In the genomic region with DNA sequence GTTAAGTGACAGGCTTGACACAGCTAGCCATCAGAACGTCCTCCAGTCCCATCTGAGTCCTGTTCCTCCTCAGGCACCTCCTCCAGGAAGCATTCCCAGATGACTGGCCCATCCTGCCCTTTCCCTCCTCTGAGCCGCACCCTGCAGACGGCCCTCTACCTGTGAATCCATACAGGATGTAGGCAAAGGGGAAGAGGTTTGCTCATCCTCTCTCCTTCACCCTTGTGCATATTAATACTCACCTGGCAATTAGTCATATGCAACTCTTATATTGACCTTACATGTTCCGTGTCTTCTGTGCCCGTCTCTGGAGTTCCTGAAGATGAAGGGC, we compare ENCODE assay signal across 1 cellular context.
TF ChIP-seq lines count a peak whose summit lies in the region.

No MANE protein-coding gene starts in this region.

TF ChIP-seq in K562, 482 proteins besides CTCF, POLR2A, EP300 and RAD21:
- TF ChIP-seq, protein P1, sequence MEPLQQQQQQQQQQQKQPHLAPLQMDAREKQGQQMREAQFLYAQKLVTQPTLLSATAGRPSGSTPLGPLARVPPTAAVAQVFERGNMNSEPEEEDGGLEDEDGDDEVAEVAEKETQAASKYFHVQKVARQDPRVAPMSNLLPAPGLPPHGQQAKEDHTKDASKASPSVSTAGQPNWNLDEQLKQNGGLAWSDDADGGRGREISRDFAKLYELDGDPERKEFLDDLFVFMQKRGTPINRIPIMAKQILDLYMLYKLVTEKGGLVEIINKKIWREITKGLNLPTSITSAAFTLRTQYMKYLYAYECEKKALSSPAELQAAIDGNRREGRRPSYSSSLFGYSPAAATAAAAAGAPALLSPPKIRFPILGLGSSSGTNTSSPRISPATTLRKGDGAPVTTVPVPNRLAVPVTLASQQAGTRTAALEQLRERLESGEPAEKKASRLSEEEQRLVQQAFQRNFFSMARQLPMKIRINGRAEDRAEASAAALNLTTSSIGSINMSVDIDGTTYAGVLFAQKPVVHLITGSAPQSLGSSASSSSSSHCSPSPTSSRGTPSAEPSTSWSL (CRISPR knock-in tag; IDR thresholded peaks at IDR 0.05; ENCODE audit: borderline replicate concordance), result no peak
- peak; percentile 84 for TF ChIP-seq ZFP36 (IDR thresholded peaks at IDR 0.05; ENCODE audit: low read depth, low read length, partially characterized antibody)
- TF ChIP-seq, protein P2, sequence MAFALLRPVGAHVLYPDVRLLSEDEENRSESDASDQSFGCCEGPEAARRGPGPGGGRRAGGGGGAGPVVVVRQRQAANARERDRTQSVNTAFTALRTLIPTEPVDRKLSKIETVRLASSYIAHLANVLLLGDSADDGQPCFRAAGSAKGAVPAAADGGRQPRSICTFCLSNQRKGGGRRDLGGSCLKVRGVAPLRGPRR (CRISPR knock-in tag; IDR thresholded peaks at IDR 0.05), result no peak
